ENCODE assay signal across 1 cellular context in the genomic region with DNA sequence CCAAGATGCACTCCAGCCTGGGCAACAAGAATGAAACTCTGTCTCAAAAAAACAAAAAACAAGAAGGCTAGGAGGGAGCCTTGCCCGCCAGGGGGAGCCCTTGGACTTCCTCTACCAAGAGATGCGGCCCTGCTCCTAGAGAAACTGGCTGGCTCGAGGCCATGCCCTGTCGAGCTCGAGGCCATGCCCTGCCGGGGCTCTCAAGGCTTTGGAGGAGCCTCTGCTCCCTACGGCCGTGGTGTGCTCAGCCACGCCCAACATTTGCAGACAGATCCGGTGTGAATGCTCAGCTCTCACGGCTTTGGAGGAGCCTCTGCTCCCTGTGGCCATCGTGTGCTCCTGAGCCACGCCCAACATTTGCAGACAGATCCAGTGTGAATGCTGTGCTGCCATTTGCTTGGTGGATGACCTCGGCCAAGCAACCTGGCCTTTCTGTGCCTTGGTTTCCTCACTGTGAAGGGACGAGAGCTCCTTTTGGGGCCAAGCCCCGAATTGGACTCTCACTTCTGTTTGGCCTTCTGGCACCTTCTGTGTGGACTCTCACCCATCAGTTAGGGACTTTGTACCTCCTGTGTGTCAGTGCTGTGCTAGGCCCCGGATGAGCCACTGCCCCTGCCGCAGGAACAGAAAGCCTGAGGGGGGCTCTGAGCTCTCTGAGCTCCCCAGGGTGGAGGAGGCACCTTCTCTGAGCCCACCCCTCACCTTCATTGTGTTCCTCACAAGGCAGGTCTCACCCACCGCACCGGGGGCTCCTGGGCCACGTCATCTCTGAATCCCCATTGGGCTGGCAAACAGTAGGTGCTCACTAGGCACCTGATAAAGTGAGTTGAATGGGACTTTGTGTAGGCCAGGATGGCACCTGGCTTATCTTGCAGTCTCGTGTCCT.
TF ChIP-seq lines count a peak whose summit lies in the region.

No MANE protein-coding gene starts in this region.

TF ChIP-seq in K562, 482 proteins besides CTCF, POLR2A, EP300 and RAD21 (continued from another document and continues in another):
- TF ChIP-seq, protein P1, sequence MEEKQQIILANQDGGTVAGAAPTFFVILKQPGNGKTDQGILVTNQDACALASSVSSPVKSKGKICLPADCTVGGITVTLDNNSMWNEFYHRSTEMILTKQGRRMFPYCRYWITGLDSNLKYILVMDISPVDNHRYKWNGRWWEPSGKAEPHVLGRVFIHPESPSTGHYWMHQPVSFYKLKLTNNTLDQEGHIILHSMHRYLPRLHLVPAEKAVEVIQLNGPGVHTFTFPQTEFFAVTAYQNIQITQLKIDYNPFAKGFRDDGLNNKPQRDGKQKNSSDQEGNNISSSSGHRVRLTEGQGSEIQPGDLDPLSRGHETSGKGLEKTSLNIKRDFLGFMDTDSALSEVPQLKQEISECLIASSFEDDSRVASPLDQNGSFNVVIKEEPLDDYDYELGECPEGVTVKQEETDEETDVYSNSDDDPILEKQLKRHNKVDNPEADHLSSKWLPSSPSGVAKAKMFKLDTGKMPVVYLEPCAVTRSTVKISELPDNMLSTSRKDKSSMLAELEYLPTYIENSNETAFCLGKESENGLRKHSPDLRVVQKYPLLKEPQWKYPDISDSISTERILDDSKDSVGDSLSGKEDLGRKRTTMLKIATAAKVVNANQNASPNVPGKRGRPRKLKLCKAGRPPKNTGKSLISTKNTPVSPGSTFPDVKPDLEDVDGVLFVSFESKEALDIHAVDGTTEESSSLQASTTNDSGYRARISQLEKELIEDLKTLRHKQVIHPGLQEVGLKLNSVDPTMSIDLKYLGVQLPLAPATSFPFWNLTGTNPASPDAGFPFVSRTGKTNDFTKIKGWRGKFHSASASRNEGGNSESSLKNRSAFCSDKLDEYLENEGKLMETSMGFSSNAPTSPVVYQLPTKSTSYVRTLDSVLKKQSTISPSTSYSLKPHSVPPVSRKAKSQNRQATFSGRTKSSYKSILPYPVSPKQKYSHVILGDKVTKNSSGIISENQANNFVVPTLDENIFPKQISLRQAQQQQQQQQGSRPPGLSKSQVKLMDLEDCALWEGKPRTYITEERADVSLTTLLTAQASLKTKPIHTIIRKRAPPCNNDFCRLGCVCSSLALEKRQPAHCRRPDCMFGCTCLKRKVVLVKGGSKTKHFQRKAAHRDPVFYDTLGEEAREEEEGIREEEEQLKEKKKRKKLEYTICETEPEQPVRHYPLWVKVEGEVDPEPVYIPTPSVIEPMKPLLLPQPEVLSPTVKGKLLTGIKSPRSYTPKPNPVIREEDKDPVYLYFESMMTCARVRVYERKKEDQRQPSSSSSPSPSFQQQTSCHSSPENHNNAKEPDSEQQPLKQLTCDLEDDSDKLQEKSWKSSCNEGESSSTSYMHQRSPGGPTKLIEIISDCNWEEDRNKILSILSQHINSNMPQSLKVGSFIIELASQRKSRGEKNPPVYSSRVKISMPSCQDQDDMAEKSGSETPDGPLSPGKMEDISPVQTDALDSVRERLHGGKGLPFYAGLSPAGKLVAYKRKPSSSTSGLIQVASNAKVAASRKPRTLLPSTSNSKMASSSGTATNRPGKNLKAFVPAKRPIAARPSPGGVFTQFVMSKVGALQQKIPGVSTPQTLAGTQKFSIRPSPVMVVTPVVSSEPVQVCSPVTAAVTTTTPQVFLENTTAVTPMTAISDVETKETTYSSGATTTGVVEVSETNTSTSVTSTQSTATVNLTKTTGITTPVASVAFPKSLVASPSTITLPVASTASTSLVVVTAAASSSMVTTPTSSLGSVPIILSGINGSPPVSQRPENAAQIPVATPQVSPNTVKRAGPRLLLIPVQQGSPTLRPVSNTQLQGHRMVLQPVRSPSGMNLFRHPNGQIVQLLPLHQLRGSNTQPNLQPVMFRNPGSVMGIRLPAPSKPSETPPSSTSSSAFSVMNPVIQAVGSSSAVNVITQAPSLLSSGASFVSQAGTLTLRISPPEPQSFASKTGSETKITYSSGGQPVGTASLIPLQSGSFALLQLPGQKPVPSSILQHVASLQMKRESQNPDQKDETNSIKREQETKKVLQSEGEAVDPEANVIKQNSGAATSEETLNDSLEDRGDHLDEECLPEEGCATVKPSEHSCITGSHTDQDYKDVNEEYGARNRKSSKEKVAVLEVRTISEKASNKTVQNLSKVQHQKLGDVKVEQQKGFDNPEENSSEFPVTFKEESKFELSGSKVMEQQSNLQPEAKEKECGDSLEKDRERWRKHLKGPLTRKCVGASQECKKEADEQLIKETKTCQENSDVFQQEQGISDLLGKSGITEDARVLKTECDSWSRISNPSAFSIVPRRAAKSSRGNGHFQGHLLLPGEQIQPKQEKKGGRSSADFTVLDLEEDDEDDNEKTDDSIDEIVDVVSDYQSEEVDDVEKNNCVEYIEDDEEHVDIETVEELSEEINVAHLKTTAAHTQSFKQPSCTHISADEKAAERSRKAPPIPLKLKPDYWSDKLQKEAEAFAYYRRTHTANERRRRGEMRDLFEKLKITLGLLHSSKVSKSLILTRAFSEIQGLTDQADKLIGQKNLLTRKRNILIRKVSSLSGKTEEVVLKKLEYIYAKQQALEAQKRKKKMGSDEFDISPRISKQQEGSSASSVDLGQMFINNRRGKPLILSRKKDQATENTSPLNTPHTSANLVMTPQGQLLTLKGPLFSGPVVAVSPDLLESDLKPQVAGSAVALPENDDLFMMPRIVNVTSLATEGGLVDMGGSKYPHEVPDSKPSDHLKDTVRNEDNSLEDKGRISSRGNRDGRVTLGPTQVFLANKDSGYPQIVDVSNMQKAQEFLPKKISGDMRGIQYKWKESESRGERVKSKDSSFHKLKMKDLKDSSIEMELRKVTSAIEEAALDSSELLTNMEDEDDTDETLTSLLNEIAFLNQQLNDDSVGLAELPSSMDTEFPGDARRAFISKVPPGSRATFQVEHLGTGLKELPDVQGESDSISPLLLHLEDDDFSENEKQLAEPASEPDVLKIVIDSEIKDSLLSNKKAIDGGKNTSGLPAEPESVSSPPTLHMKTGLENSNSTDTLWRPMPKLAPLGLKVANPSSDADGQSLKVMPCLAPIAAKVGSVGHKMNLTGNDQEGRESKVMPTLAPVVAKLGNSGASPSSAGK (IDR thresholded peaks at IDR 0.05): peak; percentile 98
- TF ChIP-seq NR4A1 (CRISPR knock-in tag; IDR thresholded peaks at IDR 0.05) (0 out of 2 replicates have a peak, but pooled peaks have one; percentile 13), NR4A1 (tag; IDR thresholded peaks at IDR 0.05) (peak; percentile 76), HDAC1 (IDR thresholded peaks at IDR 0.05) (peak in 1 of 2 experiments; percentile 44; a peak in 1 of 4 replicates), DMBX1 (CRISPR knock-in tag; IDR thresholded peaks at IDR 0.05; ENCODE audit: borderline replicate concordance) (peak; percentile 82), E2F3 (CRISPR knock-in tag; IDR thresholded peaks at IDR 0.05) (peak; percentile 82), SPI1 (IDR thresholded peaks at IDR 0.05; ENCODE audit: borderline replicate concordance, low read depth, low read length) (0 out of 2 replicates have a peak, but pooled peaks have one; percentile 39), MEF2D (tag; conservative IDR thresholded peaks at IDR 0.05; ENCODE audit: low read depth) (0 out of 2 replicates have a peak, but pooled peaks have one; percentile 41), ZNF41 (CRISPR knock-in tag; conservative IDR thresholded peaks at IDR 0.05) (peak; percentile 75), HDAC8 (tag; IDR thresholded peaks at IDR 0.05) (peak; percentile 65; the same call in 1 of the 2 replicates), HDAC2 (IDR thresholded peaks at IDR 0.05) (0 out of 2 replicates have a peak, but pooled peaks have one; percentile 67), MECOM (CRISPR knock-in tag; IDR thresholded peaks at IDR 0.05) (no peak), CTBP1 (IDR thresholded peaks at IDR 0.05; ENCODE audit: borderline replicate concordance) (peak; percentile 69; the same call in 1 of the 2 replicates), SMAD4 (CRISPR knock-in tag; conservative IDR thresholded peaks at IDR 0.05) (peak; percentile 87), RHOXF2B (CRISPR knock-in tag; conservative IDR thresholded peaks at IDR 0.05) (peak; percentile 15; the same call in 1 of the 2 replicates), ELF2 (CRISPR knock-in tag; IDR thresholded peaks at IDR 0.05) (peak; percentile 28; the same call in 1 of the 2 replicates), ZNF79 (CRISPR knock-in tag; IDR thresholded peaks at IDR 0.05; ENCODE audit: low read depth) (0 out of 2 replicates have a peak, but pooled peaks have one; percentile 63), ZFP36 (IDR thresholded peaks at IDR 0.05; ENCODE audit: low read depth, low read length, partially characterized antibody) (no peak), ZBTB26 (CRISPR knock-in tag; IDR thresholded peaks at IDR 0.05) (peak; percentile 18; the same call in 1 of the 2 replicates), ZNF584 (CRISPR knock-in tag; IDR thresholded peaks at IDR 0.05; ENCODE audit: low read depth) (peak; percentile 52; the same call in 1 of the 2 replicates), POLR2G (IDR thresholded peaks at IDR 0.05; ENCODE audit: low read depth, low read length) (peak; percentile 73), ZBTB17 (CRISPR knock-in tag; IDR thresholded peaks at IDR 0.05) (peak; percentile 86), ZNF766 (CRISPR knock-in tag; conservative IDR thresholded peaks at IDR 0.05) (peak; percentile 68), ZNF175 (CRISPR knock-in tag; IDR thresholded peaks at IDR 0.05; ENCODE audit: low read depth) (peak; percentile 83), ARNT (IDR thresholded peaks at IDR 0.05) (no peak), FOXJ3 (CRISPR knock-in tag; IDR thresholded peaks at IDR 0.05) (no peak), HIVEP1 (CRISPR knock-in tag; IDR thresholded peaks at IDR 0.05) (peak; percentile 90), HDGF (IDR thresholded peaks at IDR 0.05) (peak; percentile 66; the same call in 1 of the 2 replicates), LARP7 (IDR thresholded peaks at IDR 0.05) (no peak), ZNF239 (CRISPR knock-in tag; IDR thresholded peaks at IDR 0.05) (peak; percentile 69; the same call in 1 of the 2 replicates), SMAD3 (CRISPR knock-in tag; conservative IDR thresholded peaks at IDR 0.05) (peak; percentile 86; the same call in 1 of the 2 replicates), RFX5 (IDR thresholded peaks at IDR 0.05; ENCODE audit: low read depth, low read length) (no peak), ZNF212 (CRISPR knock-in tag; IDR thresholded peaks at IDR 0.05) (peak; percentile 44; the same call in 1 of the 2 replicates), STAT5A (IDR thresholded peaks at IDR 0.05; ENCODE audit: borderline replicate concordance, low read length) (no peak), ZNF639 (CRISPR knock-in tag; conservative IDR thresholded peaks at IDR 0.05 in 1 of 2, IDR thresholded peaks at IDR 0.05 in 1 of 2) (0 out of 4 replicates have a peak, but pooled peaks of 1 of the 2 experiments have one; percentile 52)
- TF ChIP-seq, protein P2, sequence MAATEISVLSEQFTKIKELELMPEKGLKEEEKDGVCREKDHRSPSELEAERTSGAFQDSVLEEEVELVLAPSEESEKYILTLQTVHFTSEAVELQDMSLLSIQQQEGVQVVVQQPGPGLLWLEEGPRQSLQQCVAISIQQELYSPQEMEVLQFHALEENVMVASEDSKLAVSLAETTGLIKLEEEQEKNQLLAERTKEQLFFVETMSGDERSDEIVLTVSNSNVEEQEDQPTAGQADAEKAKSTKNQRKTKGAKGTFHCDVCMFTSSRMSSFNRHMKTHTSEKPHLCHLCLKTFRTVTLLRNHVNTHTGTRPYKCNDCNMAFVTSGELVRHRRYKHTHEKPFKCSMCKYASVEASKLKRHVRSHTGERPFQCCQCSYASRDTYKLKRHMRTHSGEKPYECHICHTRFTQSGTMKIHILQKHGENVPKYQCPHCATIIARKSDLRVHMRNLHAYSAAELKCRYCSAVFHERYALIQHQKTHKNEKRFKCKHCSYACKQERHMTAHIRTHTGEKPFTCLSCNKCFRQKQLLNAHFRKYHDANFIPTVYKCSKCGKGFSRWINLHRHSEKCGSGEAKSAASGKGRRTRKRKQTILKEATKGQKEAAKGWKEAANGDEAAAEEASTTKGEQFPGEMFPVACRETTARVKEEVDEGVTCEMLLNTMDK (IDR thresholded peaks at IDR 0.05; ENCODE audit: borderline replicate concordance, insufficient read depth, low read depth, low read length, poor library complexity, severe bottlenecking): peak; percentile 37
- TF ChIP-seq, protein P3, sequence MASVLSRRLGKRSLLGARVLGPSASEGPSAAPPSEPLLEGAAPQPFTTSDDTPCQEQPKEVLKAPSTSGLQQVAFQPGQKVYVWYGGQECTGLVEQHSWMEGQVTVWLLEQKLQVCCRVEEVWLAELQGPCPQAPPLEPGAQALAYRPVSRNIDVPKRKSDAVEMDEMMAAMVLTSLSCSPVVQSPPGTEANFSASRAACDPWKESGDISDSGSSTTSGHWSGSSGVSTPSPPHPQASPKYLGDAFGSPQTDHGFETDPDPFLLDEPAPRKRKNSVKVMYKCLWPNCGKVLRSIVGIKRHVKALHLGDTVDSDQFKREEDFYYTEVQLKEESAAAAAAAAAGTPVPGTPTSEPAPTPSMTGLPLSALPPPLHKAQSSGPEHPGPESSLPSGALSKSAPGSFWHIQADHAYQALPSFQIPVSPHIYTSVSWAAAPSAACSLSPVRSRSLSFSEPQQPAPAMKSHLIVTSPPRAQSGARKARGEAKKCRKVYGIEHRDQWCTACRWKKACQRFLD (CRISPR knock-in tag; IDR thresholded peaks at IDR 0.05): no peak
- TF ChIP-seq, protein P4, sequence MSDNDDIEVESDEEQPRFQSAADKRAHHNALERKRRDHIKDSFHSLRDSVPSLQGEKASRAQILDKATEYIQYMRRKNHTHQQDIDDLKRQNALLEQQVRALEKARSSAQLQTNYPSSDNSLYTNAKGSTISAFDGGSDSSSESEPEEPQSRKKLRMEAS (CRISPR knock-in tag; IDR thresholded peaks at IDR 0.05): peak; percentile 80
- TF ChIP-seq, protein P5, sequence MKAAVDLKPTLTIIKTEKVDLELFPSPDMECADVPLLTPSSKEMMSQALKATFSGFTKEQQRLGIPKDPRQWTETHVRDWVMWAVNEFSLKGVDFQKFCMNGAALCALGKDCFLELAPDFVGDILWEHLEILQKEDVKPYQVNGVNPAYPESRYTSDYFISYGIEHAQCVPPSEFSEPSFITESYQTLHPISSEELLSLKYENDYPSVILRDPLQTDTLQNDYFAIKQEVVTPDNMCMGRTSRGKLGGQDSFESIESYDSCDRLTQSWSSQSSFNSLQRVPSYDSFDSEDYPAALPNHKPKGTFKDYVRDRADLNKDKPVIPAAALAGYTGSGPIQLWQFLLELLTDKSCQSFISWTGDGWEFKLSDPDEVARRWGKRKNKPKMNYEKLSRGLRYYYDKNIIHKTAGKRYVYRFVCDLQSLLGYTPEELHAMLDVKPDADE (conservative IDR thresholded peaks at IDR 0.05; ENCODE audit: control insufficient read depth, low read depth, low read length): peak; percentile 30; the same call in 1 of the 2 replicates
